Comparison of ENCODE assay signal across 10 cellular contexts in the genomic region with DNA sequence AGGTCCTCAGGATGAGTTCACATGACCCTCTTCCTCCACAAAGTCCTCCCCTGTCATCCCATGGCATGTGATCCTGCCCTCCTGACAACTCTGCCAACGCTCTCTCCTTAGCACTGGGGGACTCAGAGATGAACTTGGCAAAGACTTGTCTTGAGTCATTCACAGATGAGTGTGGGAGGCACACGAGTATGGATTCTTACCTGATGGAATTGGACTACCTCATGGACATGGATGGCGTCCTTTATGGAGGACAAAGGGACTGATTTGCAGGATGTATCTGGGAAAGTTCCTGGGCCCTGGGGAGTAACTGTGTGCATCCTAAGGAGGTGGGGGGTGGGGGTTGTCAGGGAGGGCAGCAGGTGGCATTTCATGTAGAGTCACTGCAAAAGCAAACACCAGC. TPM values are rescaled to one million over a fixed set of nuclear protein-coding genes. Genes with fewer than 3 reads are reported as not detected.
"Had no signal": no experiment of that assay in that cellular context is flagged by ENCODE, and none has a peak within 500 bp of the region (broad histone marks: within the 10 kb centered on the region; RNA-seq: fewer than 3 reads in every experiment).

No MANE protein-coding gene starts in this region.

- H3K27ac ChIP-seq: GM23248 had no signal

- H3K27ac Mint-ChIP-seq: GM23338, HFFc6 had no signal

- H3K9ac ChIP-seq: GM23248 had no signal

- H3K9me3 Mint-ChIP-seq: HFFc6 had no signal

- ATAC-seq: GM23338, HCT116 had no signal

- H3K36me3 ChIP-seq: HAP-1 had no signal

- DNase-seq: GM23248, GOT3, H7, H9, HCEC 1CT, HFFc6 had no signal

- H3K4me3 ChIP-seq: GM23248, GM23338, HAP-1 had no signal

- H3K4me1 Mint-ChIP-seq: GM23338, H9 had no signal

- H3K4me3 Mint-ChIP-seq: GM23338, HFFc6 had no signal

- H3K9me3 ChIP-seq: HAP-1 had no signal

- H3K4me1 ChIP-seq: HAP-1 had no signal

RNA-seq across cellular contexts. Expression of gene TF, which starts 46.3 kb away (rescaled TPM):
- total RNA-seq: GM23248, H4, H7 had no signal
